Comparison of ENCODE assay signal across 1 cellular context in the genomic region with DNA sequence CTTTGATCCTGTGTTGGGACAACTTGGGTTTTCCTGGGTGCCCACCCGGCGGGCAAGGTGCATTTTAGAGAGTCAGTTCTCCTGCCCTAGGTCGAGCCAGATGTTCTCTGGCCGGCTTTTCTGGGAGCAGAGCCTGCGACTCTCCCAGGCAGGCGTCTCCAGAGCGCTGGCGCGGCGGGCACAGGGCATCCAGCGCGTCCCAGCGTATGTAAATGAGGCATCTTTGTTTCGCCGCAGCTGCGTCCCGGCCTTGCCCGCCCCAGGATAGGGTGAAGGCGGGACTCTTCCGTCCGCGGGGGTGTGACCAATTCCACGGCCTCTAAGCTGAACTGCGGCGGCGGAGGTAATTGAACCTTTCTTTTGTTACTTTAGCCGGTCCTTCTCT.
TF ChIP-seq lines count a peak whose summit lies in the region.

No MANE protein-coding gene starts in this region.

TF ChIP-seq in WTC11, 78 proteins besides CTCF, POLR2A, EP300 and RAD21 (continued from another document):
- TF ChIP-seq PRRX2 (CRISPR knock-in tag; IDR thresholded peaks at IDR 0.05) = no peak
- TF ChIP-seq ZNF219 (CRISPR knock-in tag; IDR thresholded peaks at IDR 0.05; ENCODE audit: borderline replicate concordance) = no peak
- no peak for TF ChIP-seq ELF4 (CRISPR knock-in tag; IDR thresholded peaks at IDR 0.05; ENCODE audit: low read depth)
- TF ChIP-seq E2F1 (CRISPR knock-in tag; IDR thresholded peaks at IDR 0.05) = no peak
- no peak for TF ChIP-seq USF1 (CRISPR knock-in tag; IDR thresholded peaks at IDR 0.05)
- no peak for TF ChIP-seq OVOL2 (CRISPR knock-in tag; IDR thresholded peaks at IDR 0.05; ENCODE audit: borderline replicate concordance)
- no peak for TF ChIP-seq TEAD1 (CRISPR knock-in tag; IDR thresholded peaks at IDR 0.05)
- TF ChIP-seq, protein P1, sequence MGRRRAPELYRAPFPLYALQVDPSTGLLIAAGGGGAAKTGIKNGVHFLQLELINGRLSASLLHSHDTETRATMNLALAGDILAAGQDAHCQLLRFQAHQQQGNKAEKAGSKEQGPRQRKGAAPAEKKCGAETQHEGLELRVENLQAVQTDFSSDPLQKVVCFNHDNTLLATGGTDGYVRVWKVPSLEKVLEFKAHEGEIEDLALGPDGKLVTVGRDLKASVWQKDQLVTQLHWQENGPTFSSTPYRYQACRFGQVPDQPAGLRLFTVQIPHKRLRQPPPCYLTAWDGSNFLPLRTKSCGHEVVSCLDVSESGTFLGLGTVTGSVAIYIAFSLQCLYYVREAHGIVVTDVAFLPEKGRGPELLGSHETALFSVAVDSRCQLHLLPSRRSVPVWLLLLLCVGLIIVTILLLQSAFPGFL (CRISPR knock-in tag; IDR thresholded peaks at IDR 0.05; ENCODE audit: borderline replicate concordance) = no peak
